Comparison of ENCODE assay signal across 1 cellular context in genomic region chr11:1682225-1682901, GRCh38.
A peak's percentile ranks its signal among the peaks of the same experiment; 100 is the strongest.
TF ChIP-seq lines count a peak whose summit lies in the region.

No MANE protein-coding gene starts in this region.

TF ChIP-seq in HepG2, 621 proteins besides CTCF, POLR2A, EP300 and RAD21 (continued from another document and continues in another):
- TF ChIP-seq CEBPZ (IDR thresholded peaks at IDR 0.05; ENCODE audit: low read length) (no peak), ZNF841 (CRISPR knock-in tag; IDR thresholded peaks at IDR 0.05; ENCODE audit: borderline replicate concordance) (no peak), ISL2 (CRISPR knock-in tag; IDR thresholded peaks at IDR 0.05) (peak; percentile 89), KAT2B (IDR thresholded peaks at IDR 0.05; ENCODE audit: borderline replicate concordance, low read depth, low read length) (no peak), FOXP1 (IDR thresholded peaks at IDR 0.05) (no peak), FOXP1 (CRISPR knock-in tag; IDR thresholded peaks at IDR 0.05) (peak; percentile 77; the same call in 1 of the 2 replicates), ZSCAN30 (CRISPR knock-in tag; IDR thresholded peaks at IDR 0.05) (0 out of 2 replicates have a peak, but pooled peaks have one; percentile 38), STAT6 (CRISPR knock-in tag; IDR thresholded peaks at IDR 0.05; ENCODE audit: borderline replicate concordance) (no peak), ZNF780A (CRISPR knock-in tag; IDR thresholded peaks at IDR 0.05) (no peak), ZNF460 (CRISPR knock-in tag; IDR thresholded peaks at IDR 0.05; ENCODE audit: borderline replicate concordance) (no peak), RARA (CRISPR knock-in tag; IDR thresholded peaks at IDR 0.05) (peak; percentile 93), SMAD1 (CRISPR knock-in tag; IDR thresholded peaks at IDR 0.05; ENCODE audit: borderline replicate concordance, low read depth) (no peak), ZNF234 (CRISPR knock-in tag; conservative IDR thresholded peaks at IDR 0.05) (no peak), ZNF136 (CRISPR knock-in tag; IDR thresholded peaks at IDR 0.05; ENCODE audit: low read depth) (0 out of 2 replicates have a peak, but pooled peaks have one; percentile 37), ZNF768 (CRISPR knock-in tag; IDR thresholded peaks at IDR 0.05) (no peak), CHCHD3 (CRISPR knock-in tag; IDR thresholded peaks at IDR 0.05) (no peak), CBX2 (IDR thresholded peaks at IDR 0.05; ENCODE audit: low read depth, low read length) (no peak), CBX2 (CRISPR knock-in tag; IDR thresholded peaks at IDR 0.05; ENCODE audit: low read depth) (no peak), ZNF407 (CRISPR knock-in tag; IDR thresholded peaks at IDR 0.05; ENCODE audit: not compliant biosample characterization) (no peak), U2AF2 (IDR thresholded peaks at IDR 0.05; ENCODE audit: low read depth, low read length) (no peak), TEF (CRISPR knock-in tag; IDR thresholded peaks at IDR 0.05) (no peak), MYC (CRISPR knock-in tag; IDR thresholded peaks at IDR 0.05; ENCODE audit: borderline replicate concordance) (no peak), SRSF4 (IDR thresholded peaks at IDR 0.05; ENCODE audit: low read depth, low read length, poor library complexity, severe bottlenecking) (no peak), MTERF4 (CRISPR knock-in tag; IDR thresholded peaks at IDR 0.05) (no peak), THAP8 (CRISPR knock-in tag; IDR thresholded peaks at IDR 0.05; ENCODE audit: borderline replicate concordance) (no peak), CSRNP2 (CRISPR knock-in tag; conservative IDR thresholded peaks at IDR 0.05; ENCODE audit: low read depth) (no peak), ZNF205 (CRISPR knock-in tag; IDR thresholded peaks at IDR 0.05) (peak; percentile 34; the same call in 1 of the 2 replicates), SMC3 (IDR thresholded peaks at IDR 0.05; ENCODE audit: low read length) (no peak), ZNF512 (CRISPR knock-in tag; IDR thresholded peaks at IDR 0.05) (no peak), JUNB (CRISPR knock-in tag; IDR thresholded peaks at IDR 0.05; ENCODE audit: borderline replicate concordance) (no peak; the same call in 1 of the 2 replicates), KDM2A (CRISPR knock-in tag; IDR thresholded peaks at IDR 0.05; ENCODE audit: borderline replicate concordance, low read depth) (0 out of 2 replicates have a peak, but pooled peaks have one; percentile 15), ZNF7 (CRISPR knock-in tag; IDR thresholded peaks at IDR 0.05) (no peak), RXRB (CRISPR knock-in tag; IDR thresholded peaks at IDR 0.05; ENCODE audit: borderline replicate concordance) (peak; percentile 92), HES4 (CRISPR knock-in tag; IDR thresholded peaks at IDR 0.05; ENCODE audit: borderline replicate concordance) (no peak), ZNF367 (CRISPR knock-in tag; IDR thresholded peaks at IDR 0.05; ENCODE audit: borderline replicate concordance) (no peak), ZNF331 (CRISPR knock-in tag; IDR thresholded peaks at IDR 0.05) (peak; percentile 58), KLF16 (CRISPR knock-in tag; IDR thresholded peaks at IDR 0.05) (0 out of 4 replicates have a peak, but pooled peaks of 1 of the 2 experiments have one; percentile 23), CHD2 (IDR thresholded peaks at IDR 0.05; ENCODE audit: low read depth, low read length) (no peak), AGO1 (IDR thresholded peaks at IDR 0.05; ENCODE audit: low read depth, low read length, poor library complexity, severe bottlenecking) (no peak), HOMEZ (CRISPR knock-in tag; IDR thresholded peaks at IDR 0.05; ENCODE audit: low read depth) (0 out of 2 replicates have a peak, but pooled peaks have one; percentile 25)
